ENCODE assay signal across 1 cellular context in genomic region chr5:132873119-132873929, GRCh38.
A peak's percentile ranks its signal among the peaks of the same experiment; 100 is the strongest.
TF ChIP-seq lines count a peak whose summit lies in the region.

TSS of gene LEAP2 (plus strand) at chr5:132873668. CDS start at chr5:132873695, 27 bp downstream.

TF ChIP-seq in HepG2, 621 proteins besides CTCF, POLR2A, EP300 and RAD21 (continued from another document and continues in another):
- TF ChIP-seq ZNF414 (CRISPR knock-in tag; IDR thresholded peaks at IDR 0.05), result peak; percentile 76; the same call in 1 of the 2 replicates
- peak; percentile 98 for TF ChIP-seq PAXIP1 (CRISPR knock-in tag; conservative IDR thresholded peaks at IDR 0.05)
- TF ChIP-seq CENPBD1 (CRISPR knock-in tag; IDR thresholded peaks at IDR 0.05; ENCODE audit: borderline replicate concordance, low read depth), result no peak
- peak; percentile 62 for TF ChIP-seq ZMYM4 (CRISPR knock-in tag; IDR thresholded peaks at IDR 0.05)
- no peak; the same call in 1 of the 2 replicates for TF ChIP-seq ZBTB43 (CRISPR knock-in tag; conservative IDR thresholded peaks at IDR 0.05)
- TF ChIP-seq NCOA1 (CRISPR knock-in tag; IDR thresholded peaks at IDR 0.05), result no peak; the same call in 1 of the 2 replicates
- TF ChIP-seq AHR (CRISPR knock-in tag; IDR thresholded peaks at IDR 0.05), result no peak
- 0 out of 2 replicates have a peak, but pooled peaks have one; percentile 49 for TF ChIP-seq MYPOP (CRISPR knock-in tag; IDR thresholded peaks at IDR 0.05)
- peak; percentile 81 for TF ChIP-seq PRDM10 (CRISPR knock-in tag; IDR thresholded peaks at IDR 0.05; ENCODE audit: low read depth)
- TF ChIP-seq ATAD3A (CRISPR knock-in tag; IDR thresholded peaks at IDR 0.05), result no peak
- peak; percentile 79 for TF ChIP-seq HHEX (CRISPR knock-in tag; IDR thresholded peaks at IDR 0.05)
- peak; percentile 56; the same call in 1 of the 2 replicates for TF ChIP-seq MEIS1 (CRISPR knock-in tag; IDR thresholded peaks at IDR 0.05; ENCODE audit: borderline replicate concordance)
- TF ChIP-seq MAZ (IDR thresholded peaks at IDR 0.05; ENCODE audit: borderline replicate concordance, low read depth, low read length), result peak; percentile 64; the same call in 1 of the 2 replicates
- no peak for TF ChIP-seq MAZ (CRISPR knock-in tag; IDR thresholded peaks at IDR 0.05; ENCODE audit: low read depth)
- TF ChIP-seq TFDP2 (CRISPR knock-in tag; IDR thresholded peaks at IDR 0.05), result peak; percentile 52; the same call in 1 of the 2 replicates
- no peak for TF ChIP-seq KDM3A (CRISPR knock-in tag; IDR thresholded peaks at IDR 0.05; ENCODE audit: low read depth)
- TF ChIP-seq ZNF746 (CRISPR knock-in tag; IDR thresholded peaks at IDR 0.05), result peak; percentile 72; the same call in 1 of the 2 replicates
- TF ChIP-seq ZNF335 (CRISPR knock-in tag; IDR thresholded peaks at IDR 0.05), result peak; percentile 64; the same call in 1 of the 2 replicates
- TF ChIP-seq SNAPC5 (CRISPR knock-in tag; IDR thresholded peaks at IDR 0.05; ENCODE audit: borderline replicate concordance), result no peak
- TF ChIP-seq NCOA2 (CRISPR knock-in tag; IDR thresholded peaks at IDR 0.05), result peak; percentile 87
- TF ChIP-seq MATR3 (CRISPR knock-in tag; IDR thresholded peaks at IDR 0.05), result no peak
- 0 out of 2 replicates have a peak, but pooled peaks have one; percentile 12 for TF ChIP-seq CBFB (CRISPR knock-in tag; IDR thresholded peaks at IDR 0.05)
- TF ChIP-seq CENPX (CRISPR knock-in tag; IDR thresholded peaks at IDR 0.05), result no peak
- no peak; the same call in 2 of the 3 replicates for TF ChIP-seq MXI1 (IDR thresholded peaks at IDR 0.05; ENCODE audit: borderline replicate concordance, low read depth, low read length)
- no peak for TF ChIP-seq SMAD9 (CRISPR knock-in tag; IDR thresholded peaks at IDR 0.05)
- TF ChIP-seq ZNF781 (CRISPR knock-in tag; IDR thresholded peaks at IDR 0.05; ENCODE audit: borderline replicate concordance, not compliant biosample characterization), result no peak
- peak; percentile 82; the same call in 1 of the 2 replicates for TF ChIP-seq KDM6A (CRISPR knock-in tag; IDR thresholded peaks at IDR 0.05; ENCODE audit: low read depth)
- no peak for TF ChIP-seq ZNF513 (CRISPR knock-in tag; conservative IDR thresholded peaks at IDR 0.05)
- TF ChIP-seq RFX1 (IDR thresholded peaks at IDR 0.05), result no peak
- peak; percentile 77; the same call in 1 of the 2 replicates for TF ChIP-seq BATF2 (CRISPR knock-in tag; IDR thresholded peaks at IDR 0.05)
- 0 out of 2 replicates have a peak, but pooled peaks have one; percentile 42 for TF ChIP-seq SMAD3 (CRISPR knock-in tag; IDR thresholded peaks at IDR 0.05)
- TF ChIP-seq GPBP1L1 (CRISPR knock-in tag; IDR thresholded peaks at IDR 0.05), result no peak
- no peak for TF ChIP-seq STAG1 (CRISPR knock-in tag; IDR thresholded peaks at IDR 0.05)
- no peak for TF ChIP-seq PRPF4 (IDR thresholded peaks at IDR 0.05; ENCODE audit: low read depth, low read length, poor library complexity, severe bottlenecking)
- TF ChIP-seq ZNF251 (CRISPR knock-in tag; IDR thresholded peaks at IDR 0.05), result no peak
- TF ChIP-seq HMG20B (CRISPR knock-in tag; conservative IDR thresholded peaks at IDR 0.05), result no peak
- 0 out of 2 replicates have a peak, but pooled peaks have one; percentile 7 for TF ChIP-seq SIX1 (CRISPR knock-in tag; IDR thresholded peaks at IDR 0.05; ENCODE audit: borderline replicate concordance)
- TF ChIP-seq RARA (CRISPR knock-in tag; IDR thresholded peaks at IDR 0.05), result peak; percentile 83
- TF ChIP-seq BCL3 (CRISPR knock-in tag; IDR thresholded peaks at IDR 0.05), result no peak
- peak; percentile 56; the same call in 1 of the 2 replicates for TF ChIP-seq MEIS2 (CRISPR knock-in tag; IDR thresholded peaks at IDR 0.05)
- TF ChIP-seq MIER2 (CRISPR knock-in tag; IDR thresholded peaks at IDR 0.05), result peak; percentile 6; the same call in 1 of the 2 replicates
